Comparison of ENCODE assay signal across 8 cellular contexts in the genomic region with DNA sequence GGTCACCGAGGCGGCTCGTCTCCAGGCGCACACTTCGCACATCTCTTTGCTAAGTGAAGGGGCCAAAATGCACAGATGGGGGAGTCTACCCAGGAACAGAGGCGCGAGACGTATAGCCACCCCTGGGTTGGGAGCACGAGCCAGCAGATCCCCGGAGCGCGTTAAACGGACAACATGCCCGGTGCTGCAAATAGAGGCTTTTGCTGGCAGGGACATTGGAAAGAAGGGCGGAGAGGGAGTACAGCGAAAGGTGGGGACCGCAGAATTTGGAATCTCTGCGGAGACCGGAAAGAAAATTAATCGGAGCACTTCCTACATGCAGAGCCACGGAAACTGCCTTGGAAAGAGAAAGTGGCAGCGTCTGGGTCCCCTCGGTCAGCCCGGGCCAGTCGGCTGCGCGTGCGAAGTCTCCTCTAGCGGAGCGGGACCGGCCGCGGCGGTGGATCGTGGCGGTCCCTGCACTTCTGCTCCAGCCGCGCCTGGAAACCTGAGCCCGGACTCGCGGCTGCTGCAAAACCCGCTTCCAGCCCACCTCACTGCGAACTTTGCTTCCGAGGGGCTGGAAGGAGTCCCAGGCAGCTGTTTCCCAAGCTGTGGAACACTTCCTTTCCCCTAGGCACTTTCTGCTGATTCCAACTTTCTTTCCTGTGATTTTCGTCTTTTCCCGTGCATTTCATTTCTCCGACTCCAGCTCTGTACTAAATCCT. TPM values are rescaled to one million over a fixed set of nuclear protein-coding genes. Genes with fewer than 3 reads are reported as not detected.
DNase-seq lines count a peak whose midpoint lies in the region; TF ChIP-seq lines count a peak whose summit lies in the region.

No MANE protein-coding gene starts in this region.

- peak; percentile 16 for DNase-seq in NCI-H2107 treated with DMSO at 0.1 percent for 48 hours (lab: John Stamatoyannopoulos, UW; ENCODE audit: unreplicated experiment)
- DNase-seq in NCI-H2107 (lab: John Stamatoyannopoulos, UW): no peak
- DNase-seq in H9: peak; percentile 61
- peak; percentile 70 for DNase-seq in MG63
- DNase-seq in epithelial cell of esophagus (ENCODE audit: low read depth): peak; percentile 56
- peak; percentile 91 for DNase-seq in mesenteric fat pad (ENCODE audit: low spot score)
- DNase-seq in stomach: peak; percentile 67

- no peak overlapping the region for H3K4ac ChIP-seq in H9 (ENCODE audit: low read depth, low read length)

- peaks cover 18% of the 10 kb centered on the region for H3K23me2 ChIP-seq in H9 (ENCODE audit: insufficient read length, low read depth, low read length, poor library complexity, severe bottlenecking)

- no peak overlapping the region for H2BK5ac ChIP-seq in H9 (ENCODE audit: insufficient read length, low read length)

- peak overlapping the region; percentile 11 for H2AFZ ChIP-seq in H9 (ENCODE audit: low read length)

- peak overlapping the region; percentile 80 for H3K9ac ChIP-seq in H9 (ENCODE audit: extremely low read depth, insufficient read length, low read length)

- no CpG with 5 or more reads among the region's 47 CpGs for WGBS in H9 (ENCODE audit: extremely low coverage, insufficient read length, low lambda C conversion rate)
- 0 to 2% (median 0%) methylated on average over 39 to 47 of the region's 47 CpGs for WGBS in stomach, 5 donors

- peaks cover 2 to 5% of the 10 kb centered on the region in 2 experiments; a peak in 3 of 4 replicates for H3K4me1 Mint-ChIP-seq in H9

- H3K4me3 Mint-ChIP-seq in H9: no peak overlapping the region

- H4K91ac ChIP-seq in H9 (ENCODE audit: insufficient read length, low read depth, low read length): no peak overlapping the region

- no peaks in the 10 kb centered on the region for H3K79me1 ChIP-seq in H9 (ENCODE audit: insufficient read depth, low read depth, low read length, poor library complexity, severe bottlenecking)

- TF ChIP-seq POLR2A in stomach (IDR thresholded peaks at IDR 0.05): no peak

- intact Hi-C loops in stomach (cut with DNase I; ENCODE audit: low total_unique reads): no loop called here

- no peak overlapping the region for H2BK120ac ChIP-seq in H9 (ENCODE audit: low read depth, low read length, poor library complexity, severe bottlenecking)

- peak overlapping the region; percentile 54 for H3K14ac ChIP-seq in H9 (ENCODE audit: insufficient read depth, low read length)

- H4K8ac ChIP-seq in H9 (replicated peaks; ENCODE audit: insufficient read length, low read depth, low read length): no peak overlapping the region

- H3K36me3 Mint-ChIP-seq in H9 (ENCODE audit: insufficient read depth in 1 of 3, low read depth in 3 of 3): no peaks in the 10 kb centered on the region

- no peaks in the 10 kb centered on the region for H3K9me3 Mint-ChIP-seq in H9

- TF ChIP-seq CTCF in H9 (conservative IDR thresholded peaks at IDR 0.05) (no peak), WI38 (IDR thresholded peaks at IDR 0.05; ENCODE audit: low read depth, low read length) (no peak), epithelial cell of esophagus (IDR thresholded peaks at IDR 0.05; ENCODE audit: insufficient read depth, low read depth, low read length, missing control alignments) (no peak), stomach (IDR thresholded peaks at IDR 0.05) (no peak)

- H3K18ac ChIP-seq in H9 (ENCODE audit: insufficient read length, low read depth, low read length): no peak overlapping the region

- H3K27me3 ChIP-seq in H9 (ENCODE audit: insufficient read depth, low read length) (no peaks in the 10 kb centered on the region; the same call in 1 of the 2 replicates), MG63 (peaks cover 4% of the 10 kb centered on the region; the same call in 1 of the 2 replicates), stomach (peaks cover 0 to 6% (median 0%) of the 10 kb centered on the region in 3 donors)

- H3K56ac ChIP-seq in H9 (ENCODE audit: insufficient read length, low read depth, low read length): no peak overlapping the region

- no peak overlapping the region for H3K23ac ChIP-seq in H9 (ENCODE audit: insufficient read length, low read depth, low read length)

- H3K27ac ChIP-seq in H9 (ENCODE audit: insufficient read length, low read depth, low read length) (no peak overlapping the region), stomach (peak overlapping the region; percentile 79 to 91 (median 90))

- H4K5ac ChIP-seq in H9 (ENCODE audit: insufficient read length, low read depth, low read length): no peak overlapping the region

- peaks cover 12% of the 10 kb centered on the region for H3K27me3 Mint-ChIP-seq in H9 (ENCODE audit: low read depth)

- H2AK5ac ChIP-seq in H9 (ENCODE audit: insufficient read length, low read length): no peak overlapping the region

- H3K9me3 ChIP-seq in H9 (ENCODE audit: control insufficient read depth, low read depth, low read length): no peaks in the 10 kb centered on the region
- H3K9me3 ChIP-seq in MG63: no peaks in the 10 kb centered on the region
- H3K9me3 ChIP-seq in stomach: no peaks in the 10 kb centered on the region

- H2BK12ac ChIP-seq in H9 (ENCODE audit: insufficient read length, low read depth, low read length): no peak overlapping the region

- H3K4me3 ChIP-seq in MG63 (peak overlapping the region; percentile 81), WI38 (ENCODE audit: low read depth, low read length) (peak overlapping the region; percentile 96), epithelial cell of esophagus (ENCODE audit: low read length) (peak overlapping the region; percentile 85), stomach (peak overlapping the region; percentile 63 to 94 (median 86))

- peak overlapping the region in 2 of 3 experiments; percentile 53 to 71; a peak in 2 of 7 replicates for H3K27ac Mint-ChIP-seq in H9

- H3K4me1 ChIP-seq in H9 (ENCODE audit: insufficient read depth, low read length) (no peaks in the 10 kb centered on the region), stomach (peaks cover 0 to 30% (median 22%) of the 10 kb centered on the region in 4 donors)

- H3K79me2 ChIP-seq in H9 (ENCODE audit: insufficient read depth, low read length): no peaks in the 10 kb centered on the region

- no peak overlapping the region for H2BK15ac ChIP-seq in H9 (ENCODE audit: low read depth, low read length)

- H2BK20ac ChIP-seq in H9 (ENCODE audit: low read depth, low read length, poor library complexity, severe bottlenecking): no peak overlapping the region

- no peaks in the 10 kb centered on the region for H3K36me3 ChIP-seq in MG63
- H3K36me3 ChIP-seq in stomach: peaks cover 0 to 2% (median 0%) of the 10 kb centered on the region in 4 donors

- no peak for TF ChIP-seq EP300 in stomach (IDR thresholded peaks at IDR 0.05)

- no peak overlapping the region for H3T11ph ChIP-seq in H9 (ENCODE audit: low read length)

- peak overlapping the region; percentile 97 for H3K4me2 ChIP-seq in H9 (ENCODE audit: insufficient read depth, insufficient read length, low read length)

- H4K20me1 ChIP-seq in H9 (ENCODE audit: control insufficient read depth, insufficient read depth, insufficient read length): no peaks in the 10 kb centered on the region

RNA-seq across cellular contexts. Expression of a gene that starts 0.8 kb away (rescaled TPM):
- total RNA-seq in H9 (2021) (0.09 and 0.11 TPM in 2 replicates), mesenteric fat pad (4.2 TPM), stomach (10 to 100 TPM in 2 of 5 donors, 1 to 10 TPM in 2, under 1 TPM in 1; 0.87 to 36.2 (median 6.4) TPM)
- 0.62 and 1.9 TPM in 2 replicates for total RNA-seq in MG63 (2014; rRNA removed; shearing (Covaris generic); ENCODE audit: low replicate concordance)
- polyA plus RNA-seq in stomach: 1 to 10 TPM in 1 of 3 donors, under 1 TPM in 2; 0.40 to 1.1 (median 0.46) TPM
